8 cellular contexts compared by ENCODE assay signal in genomic region chr16:88649924-88650748, GRCh38. TPM values are rescaled to one million over a fixed set of nuclear protein-coding genes. Genes with fewer than 3 reads are reported as not detected.
DNase-seq lines count a peak whose midpoint lies in the region; ATAC-seq lines count a peak whose summit lies in the region.

No MANE protein-coding gene starts in this region.

- ATAC-seq in GM21717 (IDR thresholded peaks at IDR 0.05; ENCODE audit: unreplicated experiment), result peak; percentile 4

- H3K4me1 ChIP-seq in adipocyte (ENCODE audit: control insufficient read depth, insufficient read depth, low read length) (peaks cover 6% of the 10 kb centered on the region), iPS-20b (ENCODE audit: insufficient read depth, low read length) (peaks cover 5% of the 10 kb centered on the region; the same call in 1 of the 2 replicates)

- H3K27me3 ChIP-seq in MG63 (no peaks in the 10 kb centered on the region), adipocyte (replicated peaks; ENCODE audit: control insufficient read depth, insufficient read depth, low read length) (no peaks in the 10 kb centered on the region), iPS-20b (ENCODE audit: insufficient read depth, low read length) (no peaks in the 10 kb centered on the region)

- DNase-seq in ELR (ENCODE audit: low read depth) (peak; percentile 30), MG63 (no peak), adipocyte (ENCODE audit: low read depth) (peak; percentile 27), NCI-H446 (lab: John Stamatoyannopoulos, UW) (no peak), DMS114 treated with DMSO at 0.1 percent for 48 hours (lab: John Stamatoyannopoulos, UW; ENCODE audit: unreplicated experiment) (no peak)
- peak; percentile 43 to 55 for DNase-seq in stimulated activated CD4-positive, alpha-beta T cell treated with anti-CD3 and anti-CD28 coated beads, Interleukin-2, amount 100 ng/mL, for 24 hours

- no peaks in the 10 kb centered on the region for H3K36me3 ChIP-seq in MG63
- peaks cover 33% of the 10 kb centered on the region for H3K36me3 ChIP-seq in adipocyte (ENCODE audit: control insufficient read depth, insufficient read depth, low read length, severe bottlenecking)
- H3K36me3 ChIP-seq in iPS-20b (ENCODE audit: insufficient read depth, low read depth, low read length), result peaks cover 18% of the 10 kb centered on the region

- no peak overlapping the region for H3K27ac ChIP-seq in iPS-20b (ENCODE audit: low read length)

- peak overlapping the region; percentile 37 for H3K4me3 ChIP-seq in MG63
- H3K4me3 ChIP-seq in adipocyte (ENCODE audit: low read length), result peak overlapping the region; percentile 80
- H3K4me3 ChIP-seq in iPS-20b (ENCODE audit: low read length), result peak overlapping the region; percentile 90

- no peaks in the 10 kb centered on the region for H3K9me3 ChIP-seq in MG63
- H3K9me3 ChIP-seq in adipocyte (ENCODE audit: control insufficient read depth, low read length), result no peaks in the 10 kb centered on the region
- H3K9me3 ChIP-seq in iPS-20b (ENCODE audit: insufficient read depth, low read depth, low read length), result no peaks in the 10 kb centered on the region

- H3K9ac ChIP-seq in adipocyte (ENCODE audit: low read length), result peak overlapping the region; percentile 84
- H3K9ac ChIP-seq in iPS-20b (ENCODE audit: low read depth, low read length), result peak overlapping the region; percentile 85

RNA-seq across cellular contexts. Expression of gene CYBA, which starts 0.7 kb away (rescaled TPM):
- total RNA-seq in MG63 (2014; rRNA removed; shearing (Covaris generic); ENCODE audit: low replicate concordance), result 10.7 and 21.2 TPM in 2 replicates

RNA-seq across cellular contexts. Expression of gene IL17C, which starts 11.8 kb away (rescaled TPM):
- total RNA-seq in MG63 (2014; rRNA removed; shearing (Covaris generic); ENCODE audit: low replicate concordance), result not detected in 2 replicates

RNA-seq across cellular contexts. Expression of gene MVD, which starts 12.8 kb away (rescaled TPM):
- 16.8 and 25.7 TPM in 2 replicates for total RNA-seq in MG63 (2014; rRNA removed; shearing (Covaris generic); ENCODE audit: low replicate concordance)

RNA-seq across cellular contexts. Expression of gene SNAI3, which starts 36.2 kb away (rescaled TPM):
- total RNA-seq in MG63 (2014; rRNA removed; shearing (Covaris generic); ENCODE audit: low replicate concordance), result not detected in 2 replicates

RNA-seq across cellular contexts. Expression of gene RNF166, which starts 56.1 kb away (rescaled TPM):
- total RNA-seq in MG63 (2014; rRNA removed; shearing (Covaris generic); ENCODE audit: low replicate concordance), result 16.5 and 20.2 TPM in 2 replicates

Comparison
In these comparisons a context has a peak if more than half of its experiments do, and no peak if none do; other contexts are left out.
1. DNase-seq: peak in ELR (single experiment), adipocyte (single experiment) and stimulated activated CD4-positive, alpha-beta T cell treated with anti-CD3 and anti-CD28 coated beads, Interleukin-2, amount 100 ng/mL, for 24 hours (2 of 2); none in MG63 (single experiment), NCI-H446 (0 of 2) and DMS114 treated with DMSO at 0.1 percent for 48 hours (single experiment).
2. H3K4me3 ChIP-seq: peak in every context shown above with its lines; median percentile 90 in iPS-20b; 80 in adipocyte; 37 in MG63.